ENCODE assay signal across 8 cellular contexts in genomic region chr1:234373938-234374240, GRCh38. TPM values are rescaled to one million over a fixed set of nuclear protein-coding genes. Genes with fewer than 3 reads are reported as not detected.
DNase-seq lines count a peak whose midpoint lies in the region; ATAC-seq and TF ChIP-seq lines count a peak whose summit lies in the region.

No MANE protein-coding gene starts in this region.

- H3K4me3 Mint-ChIP-seq in activated T-helper 17 cell treated with anti-CD3 and anti-CD28 coated beads, Interleukin-2, amount 50 U/mL, for 72 hours, result peak overlapping the region; percentile 94

- H3K27me3 ChIP-seq in iPS-15b (ENCODE audit: control insufficient read depth, insufficient read depth, low read length) (no peaks in the 10 kb centered on the region), stomach (no peaks in the 10 kb centered on the region)

- intact Hi-C loops in stomach (cut with DNase I; ENCODE audit: low total_unique reads), result no loop called here

- peaks cover 61% of the 10 kb centered on the region for H3K36me3 Mint-ChIP-seq in activated T-helper 17 cell treated with anti-CD3 and anti-CD28 coated beads, Interleukin-2, amount 50 U/mL, for 72 hours (ENCODE audit: low read depth)

- H3K36me3 ChIP-seq in iPS-15b (ENCODE audit: control insufficient read depth, insufficient read depth, low read length) (no peaks in the 10 kb centered on the region), stomach (peaks cover 17 to 39% (median 36%) of the 10 kb centered on the region in 4 donors)

- TF ChIP-seq EP300 in stomach (IDR thresholded peaks at IDR 0.05), result no peak

- H3K4me1 ChIP-seq in iPS-15b (ENCODE audit: control insufficient read depth, insufficient read depth, low read length), result no peaks in the 10 kb centered on the region
- peaks cover 13 to 50% (median 34%) of the 10 kb centered on the region in 4 donors for H3K4me1 ChIP-seq in stomach

- H3K27ac Mint-ChIP-seq in activated T-helper 17 cell treated with anti-CD3 and anti-CD28 coated beads, Interleukin-2, amount 50 U/mL, for 72 hours, result peak overlapping the region; percentile 98

- DNase-seq in stomach (no peak), KBM-7 (no peak), nucleus accumbens (lab: John Stamatoyannopoulos, UW) (no peak), HK-2 (ENCODE audit: unreplicated experiment) (no peak)

- H3K9me3 ChIP-seq in iPS-15b (ENCODE audit: control insufficient read depth, insufficient read depth, low read length) (no peaks in the 10 kb centered on the region), stomach (no peaks in the 10 kb centered on the region)

- no peaks in the 10 kb centered on the region for H3K27me3 Mint-ChIP-seq in activated T-helper 17 cell treated with anti-CD3 and anti-CD28 coated beads, Interleukin-2, amount 50 U/mL, for 72 hours

- peak; percentile 25 for ATAC-seq in GM18907 (IDR thresholded peaks at IDR 0.05; ENCODE audit: unreplicated experiment)
- ATAC-seq in HG02943 (IDR thresholded peaks at IDR 0.05; ENCODE audit: low read depth, unreplicated experiment), result peak; percentile 18
- ATAC-seq in activated T-helper 17 cell treated with anti-CD3 and anti-CD28 coated beads, Interleukin-2, amount 50 U/mL, for 72 hours (replicated peaks), result peak; percentile 20

- peak overlapping the region; percentile 90 to 97 (median 95) for H3K27ac ChIP-seq in stomach

- peak overlapping the region; percentile 71 for H3K9ac ChIP-seq in iPS-15b (ENCODE audit: low read depth, low read length)

- H3K4me1 Mint-ChIP-seq in activated T-helper 17 cell treated with anti-CD3 and anti-CD28 coated beads, Interleukin-2, amount 50 U/mL, for 72 hours, result peaks cover 36% of the 10 kb centered on the region

- no peak for TF ChIP-seq POLR2A in stomach (IDR thresholded peaks at IDR 0.05)

- no peak for TF ChIP-seq CTCF in stomach (IDR thresholded peaks at IDR 0.05)

- no peaks in the 10 kb centered on the region for H3K9me3 Mint-ChIP-seq in activated T-helper 17 cell treated with anti-CD3 and anti-CD28 coated beads, Interleukin-2, amount 50 U/mL, for 72 hours

- H3K4me3 ChIP-seq in iPS-15b (ENCODE audit: low read depth, low read length) (peak overlapping the region; percentile 63), stomach (peak overlapping the region; percentile 63 to 86 (median 68))

- WGBS in stomach, 5 donors, result 2 to 5% (median 4%) methylated on average over 6 of the region's 6 CpGs

- in situ Hi-C loops in KBM-7 (cut with MboI; ENCODE audit: low pct_unique_long_range_greater_than_20kb, low sequenced_read_pairs), result no loop called here

RNA-seq across cellular contexts. Expression of gene COA6, which starts 0.6 kb away (rescaled TPM):
- 10 to 100 TPM; 55.6 to 76.4 TPM for total RNA-seq in activated T-helper 17 cell treated with anti-CD3 and anti-CD28 coated beads, Interleukin-2, amount 50 U/mL, for 72 hours
- total RNA-seq in stomach, result 100 to 1,000 TPM in 1 of 5 donors, 10 to 100 TPM in 3, 1 to 10 TPM in 1; 8.1 to 167 (median 23.2) TPM
- polyA plus RNA-seq in stomach, result 10 to 100 TPM; 72.0 to 85.2 (median 83.4) TPM
